11 cellular contexts compared by ENCODE assay signal in genomic region chr21:14121719-14122118, GRCh38.
"Had no signal": no experiment of that assay in that cellular context is flagged by ENCODE, and none has a peak within 500 bp of the region (broad histone marks: within the 10 kb centered on the region; RNA-seq: fewer than 3 reads in every experiment).

No MANE protein-coding gene starts in this region.

- DNase-seq: activated CD4-positive, CD25-positive, alpha-beta regulatory T cell treated with anti-CD3 and anti-CD28 coated beads, Interleukin-2, amount 50 U/mL, for 72 hours; aorta; cerebellar nuclear complex; effector memory CD4-positive, alpha-beta T cell; heart right ventricle; left colon; midbrain; pancreas; stimulated activated CD4-positive, alpha-beta T cell treated with anti-CD3 and anti-CD28 coated beads, Interleukin-2, amount 100 ng/mL, for 24 hours had no signal

- ATAC-seq: heart right ventricle, left colon, pancreas had no signal

- H3K27ac ChIP-seq: epithelial cell of prostate, heart right ventricle, pancreas had no signal

- H3K9me3 ChIP-seq: pancreas had no signal

- H3K4me3 ChIP-seq: heart right ventricle, lung, pancreas had no signal

- H3K4me1 ChIP-seq: heart right ventricle, pancreas had no signal

- H3K36me3 ChIP-seq: heart right ventricle, pancreas had no signal
